10 cellular contexts compared by ENCODE assay signal in the genomic region with DNA sequence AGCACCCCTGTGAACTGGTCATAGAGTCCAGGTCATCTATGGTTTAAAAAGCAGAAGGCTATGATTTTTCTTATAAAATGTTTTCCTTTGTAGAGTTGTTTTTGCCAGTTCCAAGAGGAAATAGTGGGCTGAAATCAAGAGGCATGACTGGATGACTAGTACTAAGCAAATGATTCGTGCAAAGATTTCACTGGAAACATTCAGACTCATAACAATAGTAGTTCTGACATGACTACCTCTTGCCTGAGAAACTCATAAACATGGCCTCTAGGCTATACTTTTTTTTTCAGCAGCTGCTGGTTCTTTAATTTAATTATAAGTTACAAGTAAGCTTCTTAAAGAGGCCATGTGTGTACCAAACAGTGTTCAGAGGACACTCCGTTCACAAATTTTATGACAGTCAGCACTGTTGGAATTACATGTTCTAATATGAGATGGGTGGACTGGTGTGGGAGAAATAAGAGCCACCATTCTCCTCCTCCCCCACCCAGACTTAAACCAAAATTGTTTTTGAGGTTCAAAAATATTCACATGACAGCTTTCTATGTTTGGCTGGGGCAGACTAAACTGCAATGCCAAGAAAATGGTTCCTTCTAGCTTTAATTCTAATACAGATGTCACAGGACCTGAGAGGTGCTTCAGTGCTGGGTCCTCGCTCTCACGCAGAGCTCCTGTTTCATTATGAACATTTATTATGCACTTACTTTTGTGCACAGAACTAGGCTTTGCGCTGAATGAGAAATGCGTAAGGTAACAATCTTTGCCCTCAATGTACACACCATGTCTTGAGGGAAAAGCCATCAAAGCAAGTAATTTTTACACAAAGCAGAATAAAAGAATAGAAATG.
DNase-seq lines count a peak whose midpoint lies in the region; ATAC-seq lines count a peak whose summit lies in the region.
"Had no signal": no experiment of that assay in that cellular context is flagged by ENCODE, and none has a peak within 500 bp of the region (broad histone marks: within the 10 kb centered on the region; RNA-seq: fewer than 3 reads in every experiment).

No MANE protein-coding gene starts in this region.

- ATAC-seq in GM18499 (IDR thresholded peaks at IDR 0.05; ENCODE audit: insufficient read depth, unreplicated experiment) (peak; percentile 47), GM21447 (IDR thresholded peaks at IDR 0.05; ENCODE audit: unreplicated experiment) (peak; percentile 40), HG03378 (IDR thresholded peaks at IDR 0.05; ENCODE audit: unreplicated experiment) (peak; percentile 70), left lobe of liver (no peak)

- DNase-seq in fibroblast of peridontal ligament (ENCODE audit: extremely low read depth) (peak; percentile 88), NCI-H2171 treated with DMSO at 0.1 percent for 48 hours (lab: John Stamatoyannopoulos, UW) (no peak), iPS-NIHi11 (ENCODE audit: low spot score) (no peak), left lobe of liver (ENCODE audit: low spot score) (no peak), A172 (ENCODE audit: low spot score) (no peak)
- DNase-seq: NCI-H1105; stimulated activated CD4-positive, alpha-beta T cell treated with anti-CD3 and anti-CD28 coated beads, Interleukin-4, amount 100 ng/mL, for 24 hours had no signal
